8 cellular contexts compared by ENCODE assay signal in the genomic region with DNA sequence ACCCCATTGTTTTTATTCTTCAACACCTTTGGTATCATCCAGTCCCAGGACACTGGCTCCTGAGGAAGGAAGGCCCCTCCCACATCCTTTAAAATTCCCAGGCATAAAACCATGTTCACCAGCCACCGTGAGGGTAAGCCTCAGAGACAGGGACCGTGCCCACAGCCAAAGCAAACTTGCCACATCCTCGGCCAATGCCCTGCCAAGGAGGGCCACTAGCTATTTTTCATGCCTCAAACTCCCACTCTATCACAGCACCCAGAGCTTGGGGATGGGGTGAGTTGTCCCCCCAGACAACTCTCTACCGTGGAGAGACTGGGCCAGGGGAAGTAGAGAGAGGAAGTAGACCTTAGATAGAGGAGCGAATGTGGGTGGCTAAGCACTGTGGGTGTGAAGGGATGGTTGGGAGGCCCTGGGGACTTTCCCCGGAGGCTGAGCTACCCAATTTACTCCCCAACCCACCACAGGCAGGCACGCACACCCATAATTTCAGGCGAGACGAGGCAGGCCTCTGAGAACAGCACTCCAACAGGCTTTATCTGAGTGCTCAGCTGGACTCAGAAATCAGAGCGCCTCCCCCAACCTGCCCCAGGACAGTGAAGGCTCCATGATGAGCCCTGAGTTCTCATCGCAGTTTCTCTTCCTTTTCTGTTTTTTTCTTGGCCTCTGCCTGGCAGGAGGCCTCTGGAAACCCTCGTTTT. TPM values are rescaled to one million over a fixed set of nuclear protein-coding genes. Genes with fewer than 3 reads are reported as not detected.
A peak's percentile ranks its signal among the peaks of the same experiment; 100 is the strongest.
DNase-seq lines count a peak whose midpoint lies in the region; ATAC-seq and TF ChIP-seq lines count a peak whose summit lies in the region.

No MANE protein-coding gene starts in this region.

- DNase-seq in CD8-positive, alpha-beta memory T cell, result peak; percentile 80 to 95 (median 90)
- peak; percentile 87 for DNase-seq in activated CD4-positive, alpha-beta T cell treated with anti-CD3 and anti-CD28 coated beads for 1 hour
- DNase-seq in testis (peak; percentile 53), amniotic stem cell (lab: John Stamatoyannopoulos, UW) (no peak)

- no peaks in the 10 kb centered on the region for H3K9me3 ChIP-seq in CD8-positive, alpha-beta memory T cell (ENCODE audit: low read length)
- no peaks in the 10 kb centered on the region for H3K9me3 ChIP-seq in duodenal mucosa (ENCODE audit: control insufficient read depth in 1 of 2, low read length in 2 of 2)
- no peaks in the 10 kb centered on the region for H3K9me3 ChIP-seq in neutrophil
- no peaks in the 10 kb centered on the region for H3K9me3 ChIP-seq in testis

- TF ChIP-seq POLR2A in testis (IDR thresholded peaks at IDR 0.05), result no peak

- POLR2A ChIA-PET in CD8-positive, alpha-beta memory T cell (lab: Charles Lee), result interaction anchor here (0.8 to 7.1 kb wide), 8 partner anchors 10 to 46 kb away, joined by 3 to 161 read pairs (median 5); partner anchors contain the start of gene BTG2

- peaks cover 0 to 2% (median 0%) of the 10 kb centered on the region in 3 donors for H3K36me3 Mint-ChIP-seq in CD8-positive, alpha-beta memory T cell

- ATAC-seq in GM19455 (IDR thresholded peaks at IDR 0.05; ENCODE audit: unreplicated experiment) (peak; percentile 57), HG03575 (IDR thresholded peaks at IDR 0.05; ENCODE audit: extremely low read depth, insufficient number of reproducible peaks, low FRiP score, unreplicated experiment) (peak; percentile 41)

- H3K27me3 ChIP-seq in CD8-positive, alpha-beta memory T cell (ENCODE audit: insufficient read depth, low read length, poor library complexity, severe bottlenecking), result no peaks in the 10 kb centered on the region
- H3K27me3 ChIP-seq in duodenal mucosa (ENCODE audit: control insufficient read depth in 1 of 2, insufficient read depth in 2 of 2, low read length in 2 of 2) (no peaks in the 10 kb centered on the region), neutrophil (no peaks in the 10 kb centered on the region), testis (no peaks in the 10 kb centered on the region)

- peaks cover 62% of the 10 kb centered on the region for H3K4me1 ChIP-seq in CD8-positive, alpha-beta memory T cell (ENCODE audit: insufficient read depth, low read length)
- peaks cover 75 to 76% of the 10 kb centered on the region in 2 donors for H3K4me1 ChIP-seq in duodenal mucosa (ENCODE audit: control insufficient read depth in 1 of 2, insufficient read depth in 2 of 2, low read length in 2 of 2)
- H3K4me1 ChIP-seq in neutrophil (ENCODE audit: control insufficient read depth in 1 of 2, insufficient read depth in 1 of 2, low read depth in 1 of 2, low read length in 1 of 2), result peaks cover 74 to 76% of the 10 kb centered on the region in 2 experiments
- H3K4me1 ChIP-seq in testis, result peaks cover 40% of the 10 kb centered on the region

- H3K4me1 Mint-ChIP-seq in CD8-positive, alpha-beta memory T cell, result peaks cover 60 to 74% (median 63%) of the 10 kb centered on the region in 3 donors

- 55 to 67% methylated on average over 12 of the region's 12 CpGs for WGBS in testis, 2 donors

- peaks cover 0 to 2% (median 0%) of the 10 kb centered on the region in 5 donors for H3K9me3 Mint-ChIP-seq in CD8-positive, alpha-beta memory T cell

- H3K27ac ChIP-seq in CD8-positive, alpha-beta memory T cell (ENCODE audit: low read depth, low read length), result peak overlapping the region; percentile 99
- peak overlapping the region; percentile 97 for H3K27ac ChIP-seq in duodenal mucosa (ENCODE audit: low read depth, low read length)
- H3K27ac ChIP-seq in neutrophil, result peak overlapping the region; percentile 98
- H3K27ac ChIP-seq in testis, result peak overlapping the region; percentile 83 to 92

- peak overlapping the region; percentile 63 to 87 (median 85) for H3K4me3 Mint-ChIP-seq in CD8-positive, alpha-beta memory T cell

- TF ChIP-seq CTCF in neutrophil (IDR thresholded peaks at IDR 0.05) (peak; percentile 61), testis (IDR thresholded peaks at IDR 0.05) (no peak)

- peak overlapping the region; percentile 99 to 100 (median 100) for H3K27ac Mint-ChIP-seq in CD8-positive, alpha-beta memory T cell

- CTCF ChIA-PET in CD8-positive, alpha-beta memory T cell (lab: Charles Lee), result interaction anchor here (1.0 to 30.7 kb wide), 8 partner anchors 13 to 199 kb away, joined by 3 to 775 read pairs (median 58); partner anchors contain the start of gene BTG2

- intact Hi-C loops in testis (cut with DNase I; ENCODE audit: low total_unique reads), result no loop called here

- no peaks in the 10 kb centered on the region for H3K36me3 ChIP-seq in CD8-positive, alpha-beta memory T cell (ENCODE audit: insufficient read depth, low read length)
- H3K36me3 ChIP-seq in duodenal mucosa (ENCODE audit: control insufficient read depth in 1 of 2, insufficient read depth in 2 of 2, low read length in 2 of 2) (no peaks in the 10 kb centered on the region), neutrophil (no peaks in the 10 kb centered on the region), testis (ENCODE audit: low read depth, missing control alignments) (no peaks in the 10 kb centered on the region)

- H3K27me3 Mint-ChIP-seq in CD8-positive, alpha-beta memory T cell, result peaks cover 0 to 13% of the 10 kb centered on the region in 2 donors

- peak overlapping the region; percentile 78 to 89 for H3K9ac ChIP-seq in duodenal mucosa (ENCODE audit: low read depth in 1 of 2, low read length in 2 of 2)

- H3K4me3 ChIP-seq in CD8-positive, alpha-beta memory T cell (ENCODE audit: low read length), result peak overlapping the region; percentile 76
- H3K4me3 ChIP-seq in duodenal mucosa (ENCODE audit: low read depth in 1 of 2, low read length in 2 of 2), result peak overlapping the region; percentile 50 to 58
- H3K4me3 ChIP-seq in neutrophil (ENCODE audit: low read depth in 1 of 2, low read length in 1 of 2), result peak overlapping the region; percentile 56 to 57
- no peak overlapping the region for H3K4me3 ChIP-seq in testis

RNA-seq across cellular contexts. Expression of gene BTG2, which starts 15.9 kb away (rescaled TPM):
- total RNA-seq in CD8-positive, alpha-beta memory T cell, result 100 to 1,000 TPM in 1 of 2 experiments, 10 to 100 TPM in 1; 97.8 to 102 TPM
- 138 TPM for polyA plus RNA-seq in CD8-positive, alpha-beta memory T cell
- total RNA-seq in testis, result 10 to 100 TPM; 14.5 to 23.8 TPM
- polyA plus RNA-seq in testis (ENCODE audit: insufficient read depth, low read depth, low replicate concordance), result 25.4 TPM

RNA-seq across cellular contexts. Expression of gene CHIT1, which starts 60.0 kb away (rescaled TPM):
- total RNA-seq in CD8-positive, alpha-beta memory T cell, result under 1 TPM in 1 of 2 experiments, not detected in 1; 0.07 TPM
- not detected for polyA plus RNA-seq in CD8-positive, alpha-beta memory T cell
- total RNA-seq in testis, result under 1 TPM; 0.08 to 0.62 TPM
- 9.9 TPM for polyA plus RNA-seq in testis (ENCODE audit: insufficient read depth, low read depth, low replicate concordance)

Comparison
In these comparisons a context has a peak if more than half of its experiments do, and no peak if none do; other contexts are left out.
1. H3K4me3 ChIP-seq: peak in CD8-positive, alpha-beta memory T cell (single experiment), duodenal mucosa (2 of 2) and neutrophil (2 of 2); none in testis (0 of 2).
2. Peak in every context shown above with its lines, with median percentiles within 50 percentile points of each other: H3K27ac ChIP-seq.